Comparison of ENCODE assay signal across 8 cellular contexts in genomic region chr16:89657442-89658220, GRCh38. TPM values are rescaled to one million over a fixed set of nuclear protein-coding genes. Genes with fewer than 3 reads are reported as not detected.
DNase-seq lines count a peak whose midpoint lies in the region; ATAC-seq and TF ChIP-seq lines count a peak whose summit lies in the region.

CHMP1A (minus strand) TSS chr16:89657708; CDS start chr16:89657588, 120 bp downstream.
SPATA33 (plus strand) TSS chr16:89657836; CDS start chr16:89657912, 76 bp downstream.

- H3K27me3 Mint-ChIP-seq in activated CD4-positive, alpha-beta memory T cell treated with anti-CD3 and anti-CD28 coated beads, Interleukin-2, amount 10 ng/mL, durations not matched to agents 7 days and 5 days = no peaks in the 10 kb centered on the region

- H3K4me1 ChIP-seq in lung (ENCODE audit: control insufficient read depth in 2 of 2, insufficient read depth in 2 of 2, low read length in 2 of 2) = peaks cover 8 to 20% of the 10 kb centered on the region in 2 donors

- no peaks in the 10 kb centered on the region for H3K27me3 ChIP-seq in lung (ENCODE audit: control insufficient read depth, insufficient read depth)

- CTCF ChIA-PET in activated CD4-positive, alpha-beta memory T cell treated with anti-CD3 and anti-CD28 coated beads, Interleukin-2, amount 10 ng/mL, durations not matched to agents 7 days and 5 days (lab: Charles Lee) = interaction anchor here (0.6 to 2.0 kb wide), 2 partner anchors 43 to 121 kb away, joined by 5 to 7 read pairs; partner anchors contain the start of gene SPATA2L

- peak within 1 kb of the TSS; percentile 96 for H3K4me3 ChIP-seq in lung

- no peak for TF ChIP-seq CTCF in lung (IDR thresholded peaks at IDR 0.05; ENCODE audit: control extremely low read depth, extremely low read depth)

- ATAC-seq in GM19351 (IDR thresholded peaks at IDR 0.05; ENCODE audit: unreplicated experiment) = peak; percentile 89
- ATAC-seq in HG03469 (IDR thresholded peaks at IDR 0.05; ENCODE audit: unreplicated experiment) = peak; percentile 85
- peak; percentile 96 for ATAC-seq in lung (ENCODE audit: insufficient read depth, low FRiP score)

- H3K36me3 ChIP-seq in lung (ENCODE audit: control insufficient read depth in 2 of 2, insufficient read depth in 2 of 2, low read length in 2 of 2) = peaks cover 3 to 6% of the 10 kb centered on the region in 2 donors

- no peaks in the 10 kb centered on the region for H3K9me3 Mint-ChIP-seq in activated CD4-positive, alpha-beta memory T cell treated with anti-CD3 and anti-CD28 coated beads, Interleukin-2, amount 10 ng/mL, durations not matched to agents 7 days and 5 days

- POLR2A ChIA-PET in activated CD4-positive, alpha-beta memory T cell treated with anti-CD3 and anti-CD28 coated beads, Interleukin-2, amount 10 ng/mL, durations not matched to agents 7 days and 5 days (lab: Charles Lee) = interaction anchor here (0.7 to 2.3 kb wide), 12 partner anchors 28 to 395 kb away, joined by 3 to 16 read pairs (median 4); partner anchors contain the start of genes CDK10 and SPATA2L

- H3K27ac ChIP-seq in lung (ENCODE audit: low read depth in 1 of 2, low read length in 1 of 2) = peak within 1 kb of the TSS; percentile 79 to 91

- 0% methylated on average over 75 to 99 of the region's 99 CpGs for WGBS in lung, 2 donors

- H3K27ac Mint-ChIP-seq in activated CD4-positive, alpha-beta memory T cell treated with anti-CD3 and anti-CD28 coated beads, Interleukin-2, amount 10 ng/mL, durations not matched to agents 7 days and 5 days = peak within 1 kb of the TSS; percentile 78

- H3K9me3 ChIP-seq in lung (ENCODE audit: control insufficient read depth in 2 of 2, insufficient read depth in 1 of 2, low read length in 1 of 2) = no peaks in the 10 kb centered on the region

- peak within 1 kb of the TSS; percentile 90 for H3K4me3 Mint-ChIP-seq in activated CD4-positive, alpha-beta memory T cell treated with anti-CD3 and anti-CD28 coated beads, Interleukin-2, amount 10 ng/mL, durations not matched to agents 7 days and 5 days

- H3K4me1 Mint-ChIP-seq in activated CD4-positive, alpha-beta memory T cell treated with anti-CD3 and anti-CD28 coated beads, Interleukin-2, amount 10 ng/mL, durations not matched to agents 7 days and 5 days = peaks cover 49% of the 10 kb centered on the region

- DNase-seq in CD1c-positive myeloid dendritic cell (ENCODE audit: extremely low spot score) (peak; percentile 95), NCI-H82 (lab: John Stamatoyannopoulos, UW) (peak; percentile 88), ecto neural progenitor cell (ENCODE audit: low spot score) (peak; percentile 95), lung (ENCODE audit: low spot score) (peak; percentile 90)
- DNase-seq in activated CD4-positive, alpha-beta memory T cell treated with anti-CD3 and anti-CD28 coated beads, Interleukin-2, amount 10 ng/mL, durations not matched to agents 7 days and 5 days = peak; percentile 93
- DNase-seq in stimulated activated CD4-positive, alpha-beta T cell treated with anti-CD3 and anti-CD28 coated beads, TNF-alpha, amount 100 ng/mL, for 24 hours (ENCODE audit: low read depth in 3 of 3) = peak; percentile 86 to 89 (median 87)

- H3K36me3 Mint-ChIP-seq in activated CD4-positive, alpha-beta memory T cell treated with anti-CD3 and anti-CD28 coated beads, Interleukin-2, amount 10 ng/mL, durations not matched to agents 7 days and 5 days (ENCODE audit: low read depth) = peaks cover 30% of the 10 kb centered on the region

RNA-seq across cellular contexts. Expression of gene CHMP1A, which starts in this region (rescaled TPM):
- total RNA-seq in activated CD4-positive, alpha-beta memory T cell treated with anti-CD3 and anti-CD28 coated beads, Interleukin-2, amount 10 ng/mL, durations not matched to agents 7 days and 5 days = 100 to 1,000 TPM in 1 of 2 experiments, 10 to 100 TPM in 1; 93.8 to 102 TPM
- total RNA-seq in lung = 10 to 100 TPM; 77.0 to 98.4 TPM
- 10 to 100 TPM; 61.3 to 93.9 TPM for polyA plus RNA-seq in lung

RNA-seq across cellular contexts. Expression of gene SPATA33, which starts in this region (rescaled TPM):
- total RNA-seq in activated CD4-positive, alpha-beta memory T cell treated with anti-CD3 and anti-CD28 coated beads, Interleukin-2, amount 10 ng/mL, durations not matched to agents 7 days and 5 days = 1 to 10 TPM; 8.1 to 9.2 TPM
- total RNA-seq in lung = 10 to 100 TPM; 10.8 to 19.1 TPM
- polyA plus RNA-seq in lung = 1 to 10 TPM; 5.4 to 6.9 TPM

Comparison
In these comparisons a context has a peak if more than half of its experiments do, and no peak if none do; other contexts are left out.
1. Peak in every context shown above with its lines: DNase-seq, ATAC-seq, H3K4me3 ChIP-seq and H3K27ac ChIP-seq.